9 cellular contexts compared by ENCODE assay signal in the genomic region with DNA sequence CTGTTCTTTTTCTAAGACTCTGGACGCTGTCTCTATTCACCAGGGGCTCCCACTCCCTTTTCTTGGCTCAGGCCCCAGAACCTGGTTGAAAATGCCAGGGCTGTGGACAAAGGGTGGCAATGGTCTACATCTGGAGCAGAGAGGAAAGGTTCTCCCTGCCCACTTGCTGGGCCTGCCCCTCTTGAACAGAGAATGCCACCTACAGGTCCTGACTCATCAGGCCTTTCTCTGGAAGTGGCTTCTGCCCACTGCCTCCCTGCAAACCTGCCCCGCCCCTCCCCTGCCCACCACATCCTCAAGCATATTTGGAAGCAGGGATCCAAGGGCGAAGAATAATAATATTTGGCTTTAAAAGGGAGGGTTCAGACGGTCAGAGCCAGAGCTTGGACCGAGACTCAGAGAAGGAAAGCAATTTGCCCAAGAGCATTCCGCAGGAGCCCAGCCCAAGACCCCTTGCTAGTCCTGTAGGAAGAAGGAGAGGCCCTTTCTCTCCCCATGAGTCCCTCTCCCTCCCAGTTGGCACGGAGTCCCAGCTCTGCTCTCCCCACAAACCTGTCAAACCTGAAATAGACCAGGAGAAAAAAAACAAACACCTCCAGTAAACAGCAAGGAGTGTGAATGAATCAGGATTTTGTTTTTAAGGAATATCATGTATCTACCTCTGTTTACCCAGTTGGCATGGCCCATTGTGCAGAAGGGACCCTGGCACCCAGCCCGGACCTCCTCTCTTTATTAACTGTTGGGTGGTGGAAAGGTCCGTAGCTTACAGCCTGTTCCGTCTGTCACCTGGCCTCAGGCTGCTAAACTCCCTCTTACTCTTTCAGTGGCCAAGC. TPM values are rescaled to one million over a fixed set of nuclear protein-coding genes. Genes with fewer than 3 reads are reported as not detected.
DNase-seq lines count a peak whose midpoint lies in the region; ATAC-seq and TF ChIP-seq lines count a peak whose summit lies in the region.
"Had no signal": no experiment of that assay in that cellular context is flagged by ENCODE, and none has a peak within 500 bp of the region (broad histone marks: within the 10 kb centered on the region; RNA-seq: fewer than 3 reads in every experiment).

No MANE protein-coding gene starts in this region.

- 30 to 31% methylated on average over 7 to 9 of the region's 10 CpGs for WGBS in esophagus squamous epithelium, 2 donors

- H3K27ac ChIP-seq in 22Rv1 (peak overlapping the region; percentile 98), esophagus squamous epithelium (peak overlapping the region; percentile 87 to 100 (median 99))

- peak; percentile 95 for DNase-seq in H4 (ENCODE audit: low spot score)
- DNase-seq in RPMI8226, result peak; percentile 50
- no peak for DNase-seq in esophagus squamous epithelium (lab: John Stamatoyannopoulos, UW)
- peak; percentile 33 to 44 for DNase-seq in stimulated activated CD4-positive, alpha-beta T cell treated with anti-CD3 and anti-CD28 coated beads, Interleukin-4, amount 100 ng/mL, for 48 hours (ENCODE audit: low read depth in 2 of 2)
- DNase-seq in effector memory CD8-positive, alpha-beta T cell, result no peak
- no peak for DNase-seq in effector CD4-positive, alpha-beta T cell

- H3K4me1 Mint-ChIP-seq in effector memory CD8-positive, alpha-beta T cell (ENCODE audit: low read depth in 2 of 2), result peaks cover 20 to 24% of the 10 kb centered on the region in 2 donors

- H3K4me3 Mint-ChIP-seq in effector memory CD8-positive, alpha-beta T cell, result no peak overlapping the region

- H3K4me3 ChIP-seq in esophagus squamous epithelium, result no peak overlapping the region
- H3K4me3 ChIP-seq: GM12878 had no signal

- H3K36me3 ChIP-seq in esophagus squamous epithelium, result no peaks in the 10 kb centered on the region

- no peaks in the 10 kb centered on the region for H3K9me3 Mint-ChIP-seq in effector memory CD8-positive, alpha-beta T cell

- H3K36me3 Mint-ChIP-seq in effector memory CD8-positive, alpha-beta T cell (ENCODE audit: insufficient read depth), result no peaks in the 10 kb centered on the region

- intact Hi-C loops in esophagus squamous epithelium (cut with DNase I), result no loop called here

- peak overlapping the region in 1 of 2 donors; percentile 35 for H3K27ac Mint-ChIP-seq in effector memory CD8-positive, alpha-beta T cell

- peaks cover 52 to 90% (median 65%) of the 10 kb centered on the region in 3 donors for H3K4me1 ChIP-seq in esophagus squamous epithelium

- peak in 1 of 4 donors; percentile 12 for TF ChIP-seq POLR2A in esophagus squamous epithelium (IDR thresholded peaks at IDR 0.05)

- ATAC-seq in HG03025 (IDR thresholded peaks at IDR 0.05; ENCODE audit: low FRiP score, unreplicated experiment), result no peak
- ATAC-seq in effector memory CD8-positive, alpha-beta T cell (replicated peaks), result no peak

- TF ChIP-seq CTCF in 22Rv1 (IDR thresholded peaks at IDR 0.05) (peak; percentile 22; the same call in 1 of the 2 replicates), esophagus squamous epithelium (IDR thresholded peaks at IDR 0.05) (peak in 1 of 6 experiments; percentile 5)

- H3K27me3 Mint-ChIP-seq in effector memory CD8-positive, alpha-beta T cell, result peaks cover 0 to 6% of the 10 kb centered on the region in 2 donors

- no peaks in the 10 kb centered on the region for H3K9me3 ChIP-seq in esophagus squamous epithelium

- no peaks in the 10 kb centered on the region for H3K27me3 ChIP-seq in esophagus squamous epithelium

RNA-seq across cellular contexts. Expression of a gene that starts 37.8 kb away (rescaled TPM):
- 7.2 and 18.8 TPM in 2 replicates for total RNA-seq in H4 (2014; rRNA removed; shearing (Covaris generic))
- 10 to 100 TPM in 2 of 4 donors, 1 to 10 TPM in 2; 4.7 to 36.1 (median 12.2) TPM for total RNA-seq in esophagus squamous epithelium

Comparison
In these comparisons a context has a peak if more than half of its experiments do, and no peak if none do; other contexts are left out.
1. DNase-seq: peak in H4 (single experiment), RPMI8226 (single experiment) and stimulated activated CD4-positive, alpha-beta T cell treated with anti-CD3 and anti-CD28 coated beads, Interleukin-4, amount 100 ng/mL, for 48 hours (2 of 2); none in esophagus squamous epithelium (single experiment), effector memory CD8-positive, alpha-beta T cell (0 of 3) and effector CD4-positive, alpha-beta T cell (single experiment).